In genomic region chr19:17998827-17999150, GRCh38 we compare ENCODE assay signal across 17 cellular contexts. TPM values are rescaled to one million over a fixed set of nuclear protein-coding genes. Genes with fewer than 3 reads are reported as not detected.
DNase-seq lines count a peak whose midpoint lies in the region; ATAC-seq, FAIRE-seq and TF ChIP-seq lines count a peak whose summit lies in the region.
"Had no signal": no experiment of that assay in that cellular context is flagged by ENCODE, and none has a peak within 500 bp of the region (broad histone marks: within the 10 kb centered on the region; RNA-seq: fewer than 3 reads in every experiment).

No MANE protein-coding gene starts in this region.

- H3K9me1 ChIP-seq in IMR-90 (ENCODE audit: insufficient read depth, low read length) = no peaks in the 10 kb centered on the region; the same call in 1 of the 2 replicates

- H2BK20ac ChIP-seq in IMR-90 (ENCODE audit: low read depth, low read length) = no peak overlapping the region

- no peak overlapping the region for H3K14ac ChIP-seq in IMR-90 (replicated peaks; ENCODE audit: low read depth, low read length)

- no peak overlapping the region for H4K8ac ChIP-seq in IMR-90 (ENCODE audit: low read depth in 2 of 2, low read length in 2 of 2)

- no peaks in the 10 kb centered on the region for H4K20me1 ChIP-seq in IMR-90 (ENCODE audit: insufficient read depth, low read length)

- H3K4me3 Mint-ChIP-seq in T-helper 2 cell treated with Interferon-gamma antibody and Interleukin-4, amounts not matched to agents 5 μg/mL and 100 μg/mL, for 36 hours = peak overlapping the region; percentile 29
- peak overlapping the region; percentile 34 for H3K4me3 Mint-ChIP-seq in activated T-helper 1 cell treated with anti-CD3 and anti-CD28 coated beads, Interleukin-12 subunit alpha, Interleukin-12 subunit beta, Interleukin-2, Interleukin-4 antibody, amounts not matched to agents 30 ng/mL and 10 ng/mL and 1 ng/mL, durations not matched to agents 14 hours and 24 hours and 36 hours
- H3K4me3 Mint-ChIP-seq in natural killer cell = no peak overlapping the region

- no peak overlapping the region for H4K5ac ChIP-seq in IMR-90 (ENCODE audit: low read depth, low read length)

- peaks cover 5% of the 10 kb centered on the region for H3K27me3 Mint-ChIP-seq in T-helper 2 cell treated with Interferon-gamma antibody and Interleukin-4, amounts not matched to agents 5 μg/mL and 100 μg/mL, for 36 hours (ENCODE audit: low read depth)
- peaks cover 6% of the 10 kb centered on the region for H3K27me3 Mint-ChIP-seq in activated T-helper 1 cell treated with anti-CD3 and anti-CD28 coated beads, Interleukin-12 subunit alpha, Interleukin-12 subunit beta, Interleukin-2, Interleukin-4 antibody, amounts not matched to agents 30 ng/mL and 10 ng/mL and 1 ng/mL, durations not matched to agents 14 hours and 24 hours and 36 hours (ENCODE audit: insufficient read depth)
- no peaks in the 10 kb centered on the region for H3K27me3 Mint-ChIP-seq in natural killer cell (ENCODE audit: low read depth in 2 of 2)

- H2AK5ac ChIP-seq in IMR-90 (ENCODE audit: low read depth, low read length) = peak overlapping the region; percentile 50; the same call in 1 of the 2 replicates

- peaks cover 9 to 10% of the 10 kb centered on the region in 2 experiments; a peak in 2 of 4 replicates for H3K79me1 ChIP-seq in IMR-90 (ENCODE audit: low read depth in 1 of 2, low read length in 2 of 2)

- no peak for FAIRE-seq in urothelium cell line (lab: Jason Lieb, UNC)
- FAIRE-seq: endometrium, islet of Langerhans had no signal

- no peak overlapping the region for H3K56ac ChIP-seq in IMR-90 (ENCODE audit: extremely low read depth, insufficient read depth, low read length)

- H2BK15ac ChIP-seq in IMR-90 (ENCODE audit: low read depth, low read length) = 0 out of 3 replicates have a peak overlapping the region, but pooled peaks have one; percentile 50

- intact Hi-C loops in IMR-90 (cut with micrococcal nuclease) (loop anchor here (5.0 kb wide), 1 partner anchor 141 kb away; the partner anchor contains the start of gene RPL18A), natural killer cell (cut with micrococcal nuclease) (no loop called here)
- intact Hi-C loops in activated T-helper 1 cell treated with anti-CD3 and anti-CD28 coated beads, Interleukin-12 subunit alpha, Interleukin-12 subunit beta, Interleukin-2, Interleukin-4 antibody, amounts not matched to agents 30 ng/mL and 10 ng/mL and 1 ng/mL, durations not matched to agents 14 hours and 24 hours and 36 hours (cut with micrococcal nuclease) = loop anchor here (5.0 kb wide), 1 partner anchor 126 kb away; the partner anchor contains the start of gene SLC5A5

- POLR2A ChIA-PET in IMR-90 (lab: Charles Lee; ENCODE audit: unreplicated experiment) = no interaction called here

- in situ Hi-C loops in IMR-90 (cut with MboI; ENCODE audit: low sequenced_read_pairs) = no loop called here

- H2AFZ ChIP-seq in IMR-90 (replicated peaks; ENCODE audit: low read length, poor library complexity) = peak overlapping the region; percentile 81

- H3K27ac Mint-ChIP-seq in T-helper 2 cell treated with Interferon-gamma antibody and Interleukin-4, amounts not matched to agents 5 μg/mL and 100 μg/mL, for 36 hours = peak overlapping the region; percentile 74
- H3K27ac Mint-ChIP-seq in activated T-helper 1 cell treated with anti-CD3 and anti-CD28 coated beads, Interleukin-12 subunit alpha, Interleukin-12 subunit beta, Interleukin-2, Interleukin-4 antibody, amounts not matched to agents 30 ng/mL and 10 ng/mL and 1 ng/mL, durations not matched to agents 14 hours and 24 hours and 36 hours = no peak overlapping the region
- peak overlapping the region; percentile 89 to 98 for H3K27ac Mint-ChIP-seq in natural killer cell

- dilution Hi-C loops in IMR-90 (cut with HindIII; ENCODE audit: low sequenced_read_pairs, unreplicated experiment) = no loop called here

- H3K9ac ChIP-seq in IMR-90 (ENCODE audit: low read depth, low read length) = no peak overlapping the region

- CTCF ChIA-PET in IMR-90 (lab: Yijun Ruan, JAX) = no interaction called here

- no CpG with 5 or more reads among the region's 5 CpGs for WGBS in IMR-90 (ENCODE audit: extremely low coverage in 2 of 2, insufficient read length in 1 of 2), 2 experiments

- H3K4me1 ChIP-seq in IMR-90 (ENCODE audit: control insufficient read depth, insufficient read depth, low read length) = no peaks in the 10 kb centered on the region

- TF ChIP-seq CTCF in IMR-90 (conservative IDR thresholded peaks at IDR 0.05; ENCODE audit: low read depth, low read length) (no peak), natural killer cell (IDR thresholded peaks at IDR 0.05) (no peak)

- H3K27me3 ChIP-seq in IMR-90 (ENCODE audit: control insufficient read depth, insufficient read depth, low read length) = peaks cover 2% of the 10 kb centered on the region; the same call in 1 of the 2 replicates

- H3K18ac ChIP-seq in IMR-90 (ENCODE audit: low read depth, low read length) = no peak overlapping the region

- no peak overlapping the region for H2BK5ac ChIP-seq in IMR-90 (ENCODE audit: low read depth, low read length, poor library complexity, severe bottlenecking)

- no peak for TF ChIP-seq RAD21 in IMR-90 (IDR thresholded peaks at IDR 0.05; ENCODE audit: low read length)

- no peaks in the 10 kb centered on the region for H3K9me3 Mint-ChIP-seq in T-helper 2 cell treated with Interferon-gamma antibody and Interleukin-4, amounts not matched to agents 5 μg/mL and 100 μg/mL, for 36 hours
- no peaks in the 10 kb centered on the region for H3K9me3 Mint-ChIP-seq in activated T-helper 1 cell treated with anti-CD3 and anti-CD28 coated beads, Interleukin-12 subunit alpha, Interleukin-12 subunit beta, Interleukin-2, Interleukin-4 antibody, amounts not matched to agents 30 ng/mL and 10 ng/mL and 1 ng/mL, durations not matched to agents 14 hours and 24 hours and 36 hours
- no peaks in the 10 kb centered on the region for H3K9me3 Mint-ChIP-seq in natural killer cell

- no TSS peak for BruUV-seq in IMR-90 (replicated peaks; lab: Mats Ljungman, UMichigan)

- H3K9me3 ChIP-seq in IMR-90 (ENCODE audit: control insufficient read depth, insufficient read depth, low read length) = no peaks in the 10 kb centered on the region
- H3K9me3 ChIP-seq: tibial artery had no signal

- no peak overlapping the region for H3K23ac ChIP-seq in IMR-90 (ENCODE audit: low read depth, low read length)

- peaks cover 12% of the 10 kb centered on the region for H3K4me1 Mint-ChIP-seq in T-helper 2 cell treated with Interferon-gamma antibody and Interleukin-4, amounts not matched to agents 5 μg/mL and 100 μg/mL, for 36 hours (ENCODE audit: low read depth)
- H3K4me1 Mint-ChIP-seq in activated T-helper 1 cell treated with anti-CD3 and anti-CD28 coated beads, Interleukin-12 subunit alpha, Interleukin-12 subunit beta, Interleukin-2, Interleukin-4 antibody, amounts not matched to agents 30 ng/mL and 10 ng/mL and 1 ng/mL, durations not matched to agents 14 hours and 24 hours and 36 hours (ENCODE audit: low read depth) = peaks cover 26% of the 10 kb centered on the region
- H3K4me1 Mint-ChIP-seq in natural killer cell = peaks cover 6 to 25% of the 10 kb centered on the region in 2 donors

- H3K4ac ChIP-seq in IMR-90 (ENCODE audit: low read depth, low read length) = no peak overlapping the region

- no peak overlapping the region for H2AK9ac ChIP-seq in IMR-90 (replicated peaks; ENCODE audit: low read depth, low read length, poor library complexity)

- H3K4me3 ChIP-seq in IMR-90 (ENCODE audit: insufficient read depth, low read depth, low read length) = no peak overlapping the region
- H3K4me3 ChIP-seq: tibial artery had no signal

- no peak for DNase-seq in T-helper 2 cell treated with Interferon-gamma antibody and Interleukin-4, amounts not matched to agents 5 μg/mL and 100 μg/mL, for 36 hours (ENCODE audit: low spot score)
- DNase-seq in T-helper 2 cell (no peak), IMR-90 (no peak), natural killer cell (no peak), NK-92 (lab: John Stamatoyannopoulos, UW; ENCODE audit: unreplicated experiment) (no peak), occipital lobe (lab: John Stamatoyannopoulos, UW) (no peak), urothelium cell line (ENCODE audit: low spot score) (no peak)
- no peak for DNase-seq in activated T-helper 1 cell treated with anti-CD3 and anti-CD28 coated beads, Interleukin-12 subunit alpha, Interleukin-12 subunit beta, Interleukin-2, Interleukin-4 antibody, amounts not matched to agents 30 ng/mL and 10 ng/mL and 1 ng/mL, durations not matched to agents 14 hours and 24 hours and 36 hours (ENCODE audit: low spot score)
- DNase-seq: C1 segment of cervical spinal cord, DMS79, NCI-H1436 had no signal

- H3K36me3 Mint-ChIP-seq in T-helper 2 cell treated with Interferon-gamma antibody and Interleukin-4, amounts not matched to agents 5 μg/mL and 100 μg/mL, for 36 hours (ENCODE audit: low read depth) = peaks cover 5% of the 10 kb centered on the region
- H3K36me3 Mint-ChIP-seq in activated T-helper 1 cell treated with anti-CD3 and anti-CD28 coated beads, Interleukin-12 subunit alpha, Interleukin-12 subunit beta, Interleukin-2, Interleukin-4 antibody, amounts not matched to agents 30 ng/mL and 10 ng/mL and 1 ng/mL, durations not matched to agents 14 hours and 24 hours and 36 hours (ENCODE audit: low read depth) = peaks cover 8% of the 10 kb centered on the region
- no peaks in the 10 kb centered on the region for H3K36me3 Mint-ChIP-seq in natural killer cell

- H2BK120ac ChIP-seq in IMR-90 (ENCODE audit: low read depth, low read length) = no peak overlapping the region

- no peak for TF ChIP-seq POLR2A in IMR-90 (IDR thresholded peaks at IDR 0.05; ENCODE audit: low read depth, low read length)

- no peak overlapping the region for H3K4me2 ChIP-seq in IMR-90 (ENCODE audit: low read depth, low read length)

- no peaks in the 10 kb centered on the region for H3K36me3 ChIP-seq in IMR-90 (ENCODE audit: control insufficient read depth, insufficient read depth, low read length)

- ATAC-seq in IMR-90 (ENCODE audit: low read depth) = no peak
- ATAC-seq in natural killer cell = no peak

- H3K27ac ChIP-seq in IMR-90 (ENCODE audit: insufficient read depth, low read length) = no peak overlapping the region
- H3K27ac ChIP-seq: VCaP had no signal

- H4K91ac ChIP-seq in IMR-90 (ENCODE audit: insufficient read depth, low read depth, low read length) = no peak overlapping the region

RNA-seq across cellular contexts. Expression of gene ARRDC2, which starts 9.2 kb away (rescaled TPM):
- total RNA-seq in IMR-90 (2012; rRNA removed) (1.4 and 1.9 TPM in 2 replicates), natural killer cell (100 to 1,000 TPM; 110 to 131 (median 121) TPM), occipital lobe (5.1 TPM)
- polyA plus RNA-seq in IMR-90 (2012; rRNA removed) = 4.5 and 4.9 TPM in 2 replicates
- 1.7 and 6.3 TPM in 2 replicates for polyA plus RNA-seq in IMR-90 (2012; cell fraction: cytosol; rRNA removed)
- polyA plus RNA-seq in IMR-90 (2012; cell fraction: nucleus; rRNA removed; ENCODE audit: low replicate concordance) = 11.8 and 32.4 TPM in 2 replicates
- total RNA-seq in activated T-helper 1 cell treated with anti-CD3 and anti-CD28 coated beads, Interleukin-12 subunit alpha, Interleukin-12 subunit beta, Interleukin-2, Interleukin-4 antibody, amounts not matched to agents 30 ng/mL and 10 ng/mL and 1 ng/mL, durations not matched to agents 14 hours and 24 hours and 36 hours = 45.0 and 46.1 TPM in 2 replicates

RNA-seq across cellular contexts. Expression of gene KCNN1, which starts 31.9 kb away (rescaled TPM):
- total RNA-seq in IMR-90 (2012; rRNA removed) (under 0.01 TPM in 1 of 2 replicates, not detected in the other), natural killer cell (not detected), occipital lobe (30.1 TPM)
- polyA plus RNA-seq in IMR-90 (2012; rRNA removed) = 0.09 and 0.36 TPM in 2 replicates
- 0.02 and 0.40 TPM in 2 replicates for polyA plus RNA-seq in IMR-90 (2012; cell fraction: cytosol; rRNA removed)
- 0.10 and 0.17 TPM in 2 replicates for polyA plus RNA-seq in IMR-90 (2012; cell fraction: nucleus; rRNA removed; ENCODE audit: low replicate concordance)
- total RNA-seq in activated T-helper 1 cell treated with anti-CD3 and anti-CD28 coated beads, Interleukin-12 subunit alpha, Interleukin-12 subunit beta, Interleukin-2, Interleukin-4 antibody, amounts not matched to agents 30 ng/mL and 10 ng/mL and 1 ng/mL, durations not matched to agents 14 hours and 24 hours and 36 hours = not detected in 2 replicates
- total RNA-seq: A172, RPMI7951 had no signal

Comparison
In these comparisons a context has a peak if more than half of its experiments do, and no peak if none do; other contexts are left out.
1. RNA of gene KCNN1, which starts 31.9 kb away (total RNA-seq): 30.1 TPM in occipital lobe (single experiment); not detected in activated T-helper 1 cell treated with anti-CD3 and anti-CD28 coated beads, Interleukin-12 subunit alpha, Interleukin-12 subunit beta, Interleukin-2, Interleukin-4 antibody, amounts not matched to agents 30 ng/mL and 10 ng/mL and 1 ng/mL, durations not matched to agents 14 hours and 24 hours and 36 hours, under 0.01 TPM in IMR-90 and not detected in natural killer cell; every median in the first group is over 10 times any median in the second.